In genomic region chr16:80931985-80932720, GRCh38 we compare ENCODE assay signal across 1 cellular context.
A peak's percentile ranks its signal among the peaks of the same experiment; 100 is the strongest.
TF ChIP-seq lines count a peak whose summit lies in the region.

No MANE protein-coding gene starts in this region.

TF ChIP-seq in HEK293, 187 proteins besides CTCF, POLR2A, EP300 and RAD21 (continued from another document):
- TF ChIP-seq ZNF398 (tag by site-specific recombination; IDR thresholded peaks at IDR 0.05) (no peak), ZNF510 (tag by site-specific recombination; IDR thresholded peaks at IDR 0.05; ENCODE audit: insufficient replicate concordance) (no peak), ZNF354C (tag by site-specific recombination; IDR thresholded peaks at IDR 0.05; ENCODE audit: borderline replicate concordance, low read depth) (no peak), ZNF837 (tag by site-specific recombination; IDR thresholded peaks at IDR 0.05) (no peak), ZNF335 (tag by site-specific recombination; conservative IDR thresholded peaks at IDR 0.05) (peak; percentile 42), ZSCAN30 (tag by site-specific recombination; IDR thresholded peaks at IDR 0.05) (no peak), ZNF518A (tag by site-specific recombination; conservative IDR thresholded peaks at IDR 0.05; ENCODE audit: low read depth) (no peak), PATZ1 (tag by site-specific recombination; IDR thresholded peaks at IDR 0.05) (peak; percentile 42; the same call in 1 of the 2 replicates), ZBTB17 (tag by site-specific recombination; IDR thresholded peaks at IDR 0.05) (0 out of 2 replicates have a peak, but pooled peaks have one; percentile 12), ZNF449 (tag by site-specific recombination; IDR thresholded peaks at IDR 0.05) (no peak), ELK4 (IDR thresholded peaks at IDR 0.05; ENCODE audit: borderline replicate concordance, low read depth, low read length) (no peak), ZNF26 (tag by site-specific recombination; IDR thresholded peaks at IDR 0.05) (no peak), ZNF514 (tag by site-specific recombination; IDR thresholded peaks at IDR 0.05) (no peak), ZNF600 (tag by site-specific recombination; IDR thresholded peaks at IDR 0.05) (0 out of 2 replicates have a peak, but pooled peaks have one; percentile 23), IKZF3 (tag by site-specific recombination; IDR thresholded peaks at IDR 0.05) (0 out of 2 replicates have a peak, but pooled peaks have one; percentile 18), ZNF473 (tag by site-specific recombination; IDR thresholded peaks at IDR 0.05) (no peak), HOXC10 (CRISPR knock-in tag; IDR thresholded peaks at IDR 0.05) (no peak), PRDM1 (tag by site-specific recombination; IDR thresholded peaks at IDR 0.05) (no peak), ZNF239 (tag by site-specific recombination; IDR thresholded peaks at IDR 0.05) (no peak), ZBTB26 (tag by site-specific recombination; optimal IDR thresholded peaks at IDR 0.05) (peak; percentile 60), ZNF530 (tag by site-specific recombination; IDR thresholded peaks at IDR 0.05; ENCODE audit: low read depth) (no peak), GLIS1 (tag by site-specific recombination; IDR thresholded peaks at IDR 0.05) (0 out of 2 replicates have a peak, but pooled peaks have one; percentile 20)
